8 cellular contexts compared by ENCODE assay signal in the genomic region with DNA sequence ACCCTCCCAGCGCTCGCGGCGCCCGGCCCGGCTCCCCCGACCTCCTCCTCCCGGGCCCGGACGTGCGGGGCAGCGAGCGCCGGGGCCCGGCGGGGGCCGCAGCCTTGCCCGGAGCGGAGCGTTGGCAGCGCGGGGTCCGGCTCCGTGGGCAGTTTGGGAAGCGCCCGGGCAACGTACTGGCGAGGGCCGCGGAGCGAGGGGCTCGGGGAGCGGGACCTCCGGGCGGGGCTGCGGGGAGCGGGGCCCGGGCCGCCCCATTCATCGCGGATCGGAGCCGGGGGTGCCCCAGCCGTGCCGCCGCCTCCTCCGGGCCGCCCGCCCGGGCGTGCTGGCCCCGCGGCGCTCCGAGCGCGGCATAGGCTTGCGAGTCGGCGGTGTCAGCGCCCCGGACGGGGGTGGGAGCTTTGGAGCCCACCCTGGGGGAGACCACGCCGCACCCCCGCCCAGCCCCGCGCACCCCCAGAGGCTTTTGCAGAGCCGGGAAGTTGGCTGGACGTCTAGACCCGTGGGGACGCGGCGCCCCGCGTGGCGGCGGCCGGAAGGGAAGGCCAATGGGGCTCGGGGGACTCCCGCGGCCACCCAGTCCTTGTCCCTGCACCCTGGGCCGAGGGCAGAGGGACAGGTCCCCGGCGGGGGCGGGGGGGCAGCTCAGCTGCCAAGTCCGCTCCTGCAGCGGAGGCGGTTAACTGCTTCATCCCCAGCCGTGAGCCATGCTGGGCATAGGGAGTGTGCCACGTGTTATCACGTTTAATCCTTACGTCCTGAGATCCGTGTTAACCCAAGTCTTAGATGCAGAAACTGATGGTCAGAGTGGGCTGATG. TPM values are rescaled to one million over a fixed set of nuclear protein-coding genes. Genes with fewer than 3 reads are reported as not detected.
DNase-seq lines count a peak whose midpoint lies in the region; ATAC-seq and TF ChIP-seq lines count a peak whose summit lies in the region.

No MANE protein-coding gene starts in this region.

- ATAC-seq in memory B cell (ENCODE audit: low read depth) (peak; percentile 47), HG02642 (IDR thresholded peaks at IDR 0.05; ENCODE audit: poor library complexity, unreplicated experiment) (no peak), GM19397 (IDR thresholded peaks at IDR 0.05; ENCODE audit: unreplicated experiment) (no peak)

- H3K4me3 ChIP-seq in colonic mucosa (peak overlapping the region; percentile 20), uterus (peak overlapping the region; percentile 31 to 44)

- peaks cover 16% of the 10 kb centered on the region for H3K27me3 Mint-ChIP-seq in memory B cell

- H3K27ac ChIP-seq in colonic mucosa (no peak overlapping the region), uterus (peak overlapping the region in 1 of 2 donors; percentile 63)

- no peak for TF ChIP-seq CTCF in colonic mucosa (IDR thresholded peaks at IDR 0.05)
- TF ChIP-seq CTCF in uterus (IDR thresholded peaks at IDR 0.05), result peak; percentile 46 to 84 (median 64)

- H3K9me3 ChIP-seq in colonic mucosa (no peaks in the 10 kb centered on the region), uterus (no peaks in the 10 kb centered on the region)

- H3K36me3 Mint-ChIP-seq in memory B cell, result no peaks in the 10 kb centered on the region

- no peak overlapping the region for H3K27ac Mint-ChIP-seq in memory B cell

- no peaks in the 10 kb centered on the region for H3K9me3 Mint-ChIP-seq in memory B cell

- POLR2A ChIA-PET in HEK293T (lab: Yijun Ruan, JAX), result no interaction called here

- H3K4me1 Mint-ChIP-seq in memory B cell, result peaks cover 2% of the 10 kb centered on the region

- H3K9ac ChIP-seq in colonic mucosa (ENCODE audit: low read depth in 2 of 2, low read length in 2 of 2), result no peak overlapping the region

- peaks cover 26% of the 10 kb centered on the region for H3K27me3 ChIP-seq in colonic mucosa
- H3K27me3 ChIP-seq in uterus, result no peaks in the 10 kb centered on the region

- no peaks in the 10 kb centered on the region for H3K36me3 ChIP-seq in colonic mucosa
- no peaks in the 10 kb centered on the region for H3K36me3 ChIP-seq in uterus

- intact Hi-C loops in colonic mucosa (cut with DNase I) (no loop called here), uterus (cut with DNase I; ENCODE audit: low total_unique reads) (no loop called here)

- H3K4me1 ChIP-seq in colonic mucosa, result peaks cover 5% of the 10 kb centered on the region
- H3K4me1 ChIP-seq in uterus, result no peaks in the 10 kb centered on the region

- CTCF ChIA-PET in HEK293T (lab: Yijun Ruan, JAX), result no interaction called here

- no peak for TF ChIP-seq POLR2A in uterus (IDR thresholded peaks at IDR 0.05)

- peak overlapping the region; percentile 48 for H3K4me3 Mint-ChIP-seq in memory B cell

- DNase-seq in A172 (ENCODE audit: low spot score) (peak; percentile 17), HEK293T (ENCODE audit: extremely low spot score) (peak; percentile 47), colonic mucosa (no peak), memory B cell (ENCODE audit: low spot score in 2 of 2) (peak in 1 of 2 donors; percentile 27), uterus (peak; percentile 51 to 62), NCI-H1092 (lab: John Stamatoyannopoulos, UW) (no peak)

TF ChIP-seq in HEK293T, 16 proteins besides CTCF, POLR2A, EP300 and RAD21:
- TF ChIP-seq FOXA1 (IDR thresholded peaks at IDR 0.05), result no peak
- no peak for TF ChIP-seq LEF1 (IDR thresholded peaks at IDR 0.05; ENCODE audit: borderline replicate concordance)
- no peak for TF ChIP-seq SP1 (IDR thresholded peaks at IDR 0.05)
- TF ChIP-seq FOXM1 (IDR thresholded peaks at IDR 0.05; ENCODE audit: borderline replicate concordance), result no peak
- no peak for TF ChIP-seq ZNF384 (IDR thresholded peaks at IDR 0.05)
- TF ChIP-seq SUZ12 (IDR thresholded peaks at IDR 0.05), result no peak
- no peak for TF ChIP-seq L3MBTL2 (conservative IDR thresholded peaks at IDR 0.05)
- no peak for TF ChIP-seq BHLHE40 (IDR thresholded peaks at IDR 0.05; ENCODE audit: borderline replicate concordance)
- TF ChIP-seq, protein P1, sequence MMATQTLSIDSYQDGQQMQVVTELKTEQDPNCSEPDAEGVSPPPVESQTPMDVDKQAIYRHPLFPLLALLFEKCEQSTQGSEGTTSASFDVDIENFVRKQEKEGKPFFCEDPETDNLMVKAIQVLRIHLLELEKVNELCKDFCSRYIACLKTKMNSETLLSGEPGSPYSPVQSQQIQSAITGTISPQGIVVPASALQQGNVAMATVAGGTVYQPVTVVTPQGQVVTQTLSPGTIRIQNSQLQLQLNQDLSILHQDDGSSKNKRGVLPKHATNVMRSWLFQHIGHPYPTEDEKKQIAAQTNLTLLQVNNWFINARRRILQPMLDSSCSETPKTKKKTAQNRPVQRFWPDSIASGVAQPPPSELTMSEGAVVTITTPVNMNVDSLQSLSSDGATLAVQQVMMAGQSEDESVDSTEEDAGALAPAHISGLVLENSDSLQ (IDR thresholded peaks at IDR 0.05), result no peak
- no peak for TF ChIP-seq CTBP1 (IDR thresholded peaks at IDR 0.05; ENCODE audit: borderline replicate concordance)

RNA-seq across cellular contexts. Expression of a gene that starts 0.9 kb away (rescaled TPM):
- 0.55 and 0.91 TPM in 2 replicates for total RNA-seq in A172 (2014; rRNA removed; shearing (Covaris generic))
- total RNA-seq in colonic mucosa, result under 1 TPM; 0.17 to 0.40 TPM
- total RNA-seq in uterus, result 1 to 10 TPM in 2 of 4 donors, under 1 TPM in 1, not detected in 1; 0.51 to 7.9 (median 2.8) TPM

Comparison
In these comparisons a context has a peak if more than half of its experiments do, and no peak if none do; other contexts are left out.
1. DNase-seq: peak in A172 (single experiment), HEK293T (single experiment) and uterus (2 of 2); none in colonic mucosa (single experiment) and NCI-H1092 (single experiment).